Comparison of ENCODE assay signal across 1 cellular context in the genomic region with DNA sequence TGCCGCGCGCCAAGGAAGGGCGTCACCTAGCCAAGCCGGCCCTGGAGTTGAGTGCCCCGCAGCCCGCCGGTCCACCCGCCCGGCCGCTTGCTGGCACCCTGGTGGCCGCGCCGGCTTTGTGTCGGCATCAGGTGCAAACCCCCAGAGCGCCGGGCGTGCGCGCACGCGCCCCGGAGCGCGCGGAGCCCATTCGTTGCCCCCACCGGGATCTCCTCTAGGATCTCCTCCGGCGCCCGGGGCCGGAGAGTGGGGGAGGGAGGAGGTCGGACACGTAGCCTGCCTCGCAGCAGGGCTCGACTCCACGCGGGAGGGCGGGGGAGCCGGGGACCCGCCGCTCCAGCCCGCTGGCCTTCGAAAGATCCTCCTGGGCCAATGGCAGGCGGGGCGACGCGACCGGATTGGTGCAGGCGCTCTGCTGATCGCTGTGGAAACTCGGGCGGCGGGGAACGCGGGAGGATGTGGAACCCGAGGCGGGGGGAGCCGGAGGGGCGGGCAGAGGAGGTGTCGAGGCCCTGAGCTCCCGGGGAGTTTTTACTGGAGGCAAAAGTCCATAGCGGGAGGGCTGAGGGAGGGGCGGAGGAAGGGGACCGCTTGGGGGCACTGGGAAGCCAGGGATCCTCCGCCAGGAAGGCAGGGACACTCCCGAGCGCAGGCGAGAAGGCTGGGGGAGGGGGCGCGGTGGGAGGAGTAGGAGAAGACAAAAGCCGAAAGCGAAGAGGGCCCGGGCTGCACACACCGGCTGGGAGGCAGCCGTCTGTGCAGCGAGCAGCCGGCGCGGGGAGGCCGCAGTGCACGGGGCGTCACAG.
TF ChIP-seq lines count a peak whose summit lies in the region.

FADS2 (plus strand) TSS at position 728 of the 806 bp plus-strand sequence. CDS start 91 bp downstream, outside the sequence.

TF ChIP-seq in WTC11, 78 proteins besides CTCF, POLR2A, EP300 and RAD21 (continued from another document and continues in another):
- TF ChIP-seq, protein P1, sequence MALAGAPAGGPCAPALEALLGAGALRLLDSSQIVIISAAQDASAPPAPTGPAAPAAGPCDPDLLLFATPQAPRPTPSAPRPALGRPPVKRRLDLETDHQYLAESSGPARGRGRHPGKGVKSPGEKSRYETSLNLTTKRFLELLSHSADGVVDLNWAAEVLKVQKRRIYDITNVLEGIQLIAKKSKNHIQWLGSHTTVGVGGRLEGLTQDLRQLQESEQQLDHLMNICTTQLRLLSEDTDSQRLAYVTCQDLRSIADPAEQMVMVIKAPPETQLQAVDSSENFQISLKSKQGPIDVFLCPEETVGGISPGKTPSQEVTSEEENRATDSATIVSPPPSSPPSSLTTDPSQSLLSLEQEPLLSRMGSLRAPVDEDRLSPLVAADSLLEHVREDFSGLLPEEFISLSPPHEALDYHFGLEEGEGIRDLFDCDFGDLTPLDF (CRISPR knock-in tag; IDR thresholded peaks at IDR 0.05): no peak
- TF ChIP-seq ZMAT4 (CRISPR knock-in tag; IDR thresholded peaks at IDR 0.05) (no peak), ZNF121 (CRISPR knock-in tag; IDR thresholded peaks at IDR 0.05) (no peak), NFE2L1 (CRISPR knock-in tag; IDR thresholded peaks at IDR 0.05) (no peak), GTF2I (CRISPR knock-in tag; conservative IDR thresholded peaks at IDR 0.05) (no peak), FOXJ3 (CRISPR knock-in tag; IDR thresholded peaks at IDR 0.05; ENCODE audit: borderline replicate concordance) (no peak), ZBTB21 (CRISPR knock-in tag; IDR thresholded peaks at IDR 0.05; ENCODE audit: borderline replicate concordance) (no peak), ZNF138 (CRISPR knock-in tag; conservative IDR thresholded peaks at IDR 0.05) (no peak), MLX (CRISPR knock-in tag; IDR thresholded peaks at IDR 0.05) (no peak), RELA (CRISPR knock-in tag; IDR thresholded peaks at IDR 0.05; ENCODE audit: borderline replicate concordance) (0 out of 2 replicates have a peak, but pooled peaks have one; percentile 69), TCF7 (CRISPR knock-in tag; IDR thresholded peaks at IDR 0.05; ENCODE audit: low read depth) (0 out of 2 replicates have a peak, but pooled peaks have one; percentile 46), ZNF219 (CRISPR knock-in tag; IDR thresholded peaks at IDR 0.05; ENCODE audit: borderline replicate concordance) (peak; percentile 50; the same call in 1 of the 2 replicates), SMAD4 (CRISPR knock-in tag; IDR thresholded peaks at IDR 0.05) (no peak), TP53 (CRISPR knock-in tag; IDR thresholded peaks at IDR 0.05) (no peak), SOX15 (CRISPR knock-in tag; IDR thresholded peaks at IDR 0.05) (no peak), HMGA2 (CRISPR knock-in tag; IDR thresholded peaks at IDR 0.05) (no peak), PRDM15 (CRISPR knock-in tag; IDR thresholded peaks at IDR 0.05) (no peak), FOXP1 (CRISPR knock-in tag; IDR thresholded peaks at IDR 0.05; ENCODE audit: borderline replicate concordance) (no peak; the same call in 1 of the 2 replicates), GABPB1 (CRISPR knock-in tag; IDR thresholded peaks at IDR 0.05) (no peak), NFATC4 (CRISPR knock-in tag; IDR thresholded peaks at IDR 0.05) (no peak), CBFB (CRISPR knock-in tag; IDR thresholded peaks at IDR 0.05; ENCODE audit: low read depth) (no peak), JAZF1 (CRISPR knock-in tag; IDR thresholded peaks at IDR 0.05) (no peak), PRRX2 (CRISPR knock-in tag; IDR thresholded peaks at IDR 0.05) (no peak), CREB1 (CRISPR knock-in tag; IDR thresholded peaks at IDR 0.05) (no peak), ATF1 (CRISPR knock-in tag; IDR thresholded peaks at IDR 0.05) (0 out of 2 replicates have a peak, but pooled peaks have one; percentile 36), ZNF281 (CRISPR knock-in tag; IDR thresholded peaks at IDR 0.05) (peak; percentile 72)
- TF ChIP-seq, protein P2, sequence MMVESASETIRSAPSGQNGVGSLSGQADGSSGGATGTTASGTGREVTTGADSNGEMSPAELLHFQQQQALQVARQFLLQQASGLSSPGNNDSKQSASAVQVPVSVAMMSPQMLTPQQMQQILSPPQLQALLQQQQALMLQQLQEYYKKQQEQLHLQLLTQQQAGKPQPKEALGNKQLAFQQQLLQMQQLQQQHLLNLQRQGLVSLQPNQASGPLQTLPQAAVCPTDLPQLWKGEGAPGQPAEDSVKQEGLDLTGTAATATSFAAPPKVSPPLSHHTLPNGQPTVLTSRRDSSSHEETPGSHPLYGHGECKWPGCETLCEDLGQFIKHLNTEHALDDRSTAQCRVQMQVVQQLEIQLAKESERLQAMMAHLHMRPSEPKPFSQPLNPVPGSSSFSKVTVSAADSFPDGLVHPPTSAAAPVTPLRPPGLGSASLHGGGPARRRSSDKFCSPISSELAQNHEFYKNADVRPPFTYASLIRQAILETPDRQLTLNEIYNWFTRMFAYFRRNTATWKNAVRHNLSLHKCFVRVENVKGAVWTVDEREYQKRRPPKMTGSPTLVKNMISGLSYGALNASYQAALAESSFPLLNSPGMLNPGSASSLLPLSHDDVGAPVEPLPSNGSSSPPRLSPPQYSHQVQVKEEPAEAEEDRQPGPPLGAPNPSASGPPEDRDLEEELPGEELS (CRISPR knock-in tag; IDR thresholded peaks at IDR 0.05): peak; percentile 29
- TF ChIP-seq, protein P3, sequence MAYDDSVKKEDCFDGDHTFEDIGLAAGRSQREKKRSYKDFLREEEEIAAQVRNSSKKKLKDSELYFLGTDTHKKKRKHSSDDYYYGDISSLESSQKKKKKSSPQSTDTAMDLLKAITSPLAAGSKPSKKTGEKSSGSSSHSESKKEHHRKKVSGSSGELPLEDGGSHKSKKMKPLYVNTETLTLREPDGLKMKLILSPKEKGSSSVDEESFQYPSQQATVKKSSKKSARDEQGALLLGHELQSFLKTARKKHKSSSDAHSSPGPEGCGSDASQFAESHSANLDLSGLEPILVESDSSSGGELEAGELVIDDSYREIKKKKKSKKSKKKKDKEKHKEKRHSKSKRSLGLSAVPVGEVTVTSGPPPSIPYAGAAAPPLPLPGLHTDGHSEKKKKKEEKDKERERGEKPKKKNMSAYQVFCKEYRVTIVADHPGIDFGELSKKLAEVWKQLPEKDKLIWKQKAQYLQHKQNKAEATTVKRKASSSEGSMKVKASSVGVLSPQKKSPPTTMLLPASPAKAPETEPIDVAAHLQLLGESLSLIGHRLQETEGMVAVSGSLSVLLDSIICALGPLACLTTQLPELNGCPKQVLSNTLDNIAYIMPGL (CRISPR knock-in tag; IDR thresholded peaks at IDR 0.05): peak; percentile 63; the same call in 1 of the 2 replicates
- TF ChIP-seq, protein P4, sequence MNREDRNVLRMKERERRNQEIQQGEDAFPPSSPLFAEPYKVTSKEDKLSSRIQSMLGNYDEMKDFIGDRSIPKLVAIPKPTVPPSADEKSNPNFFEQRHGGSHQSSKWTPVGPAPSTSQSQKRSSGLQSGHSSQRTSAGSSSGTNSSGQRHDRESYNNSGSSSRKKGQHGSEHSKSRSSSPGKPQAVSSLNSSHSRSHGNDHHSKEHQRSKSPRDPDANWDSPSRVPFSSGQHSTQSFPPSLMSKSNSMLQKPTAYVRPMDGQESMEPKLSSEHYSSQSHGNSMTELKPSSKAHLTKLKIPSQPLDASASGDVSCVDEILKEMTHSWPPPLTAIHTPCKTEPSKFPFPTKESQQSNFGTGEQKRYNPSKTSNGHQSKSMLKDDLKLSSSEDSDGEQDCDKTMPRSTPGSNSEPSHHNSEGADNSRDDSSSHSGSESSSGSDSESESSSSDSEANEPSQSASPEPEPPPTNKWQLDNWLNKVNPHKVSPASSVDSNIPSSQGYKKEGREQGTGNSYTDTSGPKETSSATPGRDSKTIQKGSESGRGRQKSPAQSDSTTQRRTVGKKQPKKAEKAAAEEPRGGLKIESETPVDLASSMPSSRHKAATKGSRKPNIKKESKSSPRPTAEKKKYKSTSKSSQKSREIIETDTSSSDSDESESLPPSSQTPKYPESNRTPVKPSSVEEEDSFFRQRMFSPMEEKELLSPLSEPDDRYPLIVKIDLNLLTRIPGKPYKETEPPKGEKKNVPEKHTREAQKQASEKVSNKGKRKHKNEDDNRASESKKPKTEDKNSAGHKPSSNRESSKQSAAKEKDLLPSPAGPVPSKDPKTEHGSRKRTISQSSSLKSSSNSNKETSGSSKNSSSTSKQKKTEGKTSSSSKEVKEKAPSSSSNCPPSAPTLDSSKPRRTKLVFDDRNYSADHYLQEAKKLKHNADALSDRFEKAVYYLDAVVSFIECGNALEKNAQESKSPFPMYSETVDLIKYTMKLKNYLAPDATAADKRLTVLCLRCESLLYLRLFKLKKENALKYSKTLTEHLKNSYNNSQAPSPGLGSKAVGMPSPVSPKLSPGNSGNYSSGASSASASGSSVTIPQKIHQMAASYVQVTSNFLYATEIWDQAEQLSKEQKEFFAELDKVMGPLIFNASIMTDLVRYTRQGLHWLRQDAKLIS (CRISPR knock-in tag; IDR thresholded peaks at IDR 0.05; ENCODE audit: borderline replicate concordance): no peak
- TF ChIP-seq, protein P5, sequence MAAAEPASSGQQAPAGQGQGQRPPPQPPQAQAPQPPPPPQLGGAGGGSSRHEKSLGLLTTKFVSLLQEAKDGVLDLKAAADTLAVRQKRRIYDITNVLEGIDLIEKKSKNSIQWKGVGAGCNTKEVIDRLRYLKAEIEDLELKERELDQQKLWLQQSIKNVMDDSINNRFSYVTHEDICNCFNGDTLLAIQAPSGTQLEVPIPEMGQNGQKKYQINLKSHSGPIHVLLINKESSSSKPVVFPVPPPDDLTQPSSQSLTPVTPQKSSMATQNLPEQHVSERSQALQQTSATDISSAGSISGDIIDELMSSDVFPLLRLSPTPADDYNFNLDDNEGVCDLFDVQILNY (CRISPR knock-in tag; IDR thresholded peaks at IDR 0.05): peak; percentile 65
- TF ChIP-seq, protein P6, sequence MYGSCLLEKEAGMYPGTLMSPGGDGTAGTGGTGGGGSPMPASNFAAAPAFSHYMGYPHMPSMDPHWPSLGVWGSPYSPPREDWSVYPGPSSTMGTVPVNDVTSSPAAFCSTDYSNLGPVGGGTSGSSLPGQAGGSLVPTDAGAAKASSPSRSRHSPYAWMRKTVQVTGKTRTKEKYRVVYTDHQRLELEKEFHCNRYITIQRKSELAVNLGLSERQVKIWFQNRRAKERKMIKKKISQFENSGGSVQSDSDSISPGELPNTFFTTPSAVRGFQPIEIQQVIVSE (CRISPR knock-in tag; IDR thresholded peaks at IDR 0.05; ENCODE audit: borderline replicate concordance): peak; percentile 58; the same call in 1 of the 2 replicates
- TF ChIP-seq, protein P7, sequence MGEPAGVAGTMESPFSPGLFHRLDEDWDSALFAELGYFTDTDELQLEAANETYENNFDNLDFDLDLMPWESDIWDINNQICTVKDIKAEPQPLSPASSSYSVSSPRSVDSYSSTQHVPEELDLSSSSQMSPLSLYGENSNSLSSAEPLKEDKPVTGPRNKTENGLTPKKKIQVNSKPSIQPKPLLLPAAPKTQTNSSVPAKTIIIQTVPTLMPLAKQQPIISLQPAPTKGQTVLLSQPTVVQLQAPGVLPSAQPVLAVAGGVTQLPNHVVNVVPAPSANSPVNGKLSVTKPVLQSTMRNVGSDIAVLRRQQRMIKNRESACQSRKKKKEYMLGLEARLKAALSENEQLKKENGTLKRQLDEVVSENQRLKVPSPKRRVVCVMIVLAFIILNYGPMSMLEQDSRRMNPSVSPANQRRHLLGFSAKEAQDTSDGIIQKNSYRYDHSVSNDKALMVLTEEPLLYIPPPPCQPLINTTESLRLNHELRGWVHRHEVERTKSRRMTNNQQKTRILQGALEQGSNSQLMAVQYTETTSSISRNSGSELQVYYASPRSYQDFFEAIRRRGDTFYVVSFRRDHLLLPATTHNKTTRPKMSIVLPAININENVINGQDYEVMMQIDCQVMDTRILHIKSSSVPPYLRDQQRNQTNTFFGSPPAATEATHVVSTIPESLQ (CRISPR knock-in tag; IDR thresholded peaks at IDR 0.05): no peak
